8 cellular contexts compared by ENCODE assay signal in genomic region chr4:183659919-183660318, GRCh38. TPM values are rescaled to one million over a fixed set of nuclear protein-coding genes. Genes with fewer than 3 reads are reported as not detected.
A peak's percentile ranks its signal among the peaks of the same experiment; 100 is the strongest.
DNase-seq lines count a peak whose midpoint lies in the region; ATAC-seq and TF ChIP-seq lines count a peak whose summit lies in the region.

No MANE protein-coding gene starts in this region.

- CTCF ChIA-PET in BJ (lab: Yijun Ruan, JAX), result interaction anchor here (0.8 to 1.2 kb wide), 3 partner anchors 8 to 12 kb away, joined by 3 to 5 read pairs (median 4); no protein-coding TSS in a partner anchor

- peak overlapping the region; percentile 85 for H3K27ac ChIP-seq in caudate nucleus (ENCODE audit: low read depth, low read length)
- H3K27ac ChIP-seq in muscle layer of duodenum (ENCODE audit: low read length), result peak overlapping the region; percentile 96

- DNase-seq in BJ (ENCODE audit: low read depth), result no peak
- no peak for DNase-seq in Jurkat, Clone E6-1 (ENCODE audit: low read depth, low spot score)
- peak in 10 of 61 donors; percentile 0 to 22 (median 4) for DNase-seq in caudate nucleus (lab: John Stamatoyannopoulos, UW)
- DNase-seq in posterior vena cava (ENCODE audit: low spot score), result no peak

- intact Hi-C loops in posterior vena cava (cut with DNase I), result loop anchor here in 1 of 2 donors (5.0 kb wide), 1 partner anchor 158 kb away; no protein-coding TSS in a partner anchor

- ATAC-seq in HG02981 (IDR thresholded peaks at IDR 0.05; ENCODE audit: unreplicated experiment) (no peak), HG02798 (IDR thresholded peaks at IDR 0.05; ENCODE audit: poor library complexity, unreplicated experiment) (no peak), GM18909 (IDR thresholded peaks at IDR 0.05; ENCODE audit: poor library complexity, unreplicated experiment) (no peak)

- no peak for TF ChIP-seq CTCF in BJ (IDR thresholded peaks at IDR 0.05; ENCODE audit: insufficient read depth, low read depth, low read length)

- H3K9me3 ChIP-seq in muscle layer of duodenum (ENCODE audit: control insufficient read depth in 1 of 2, low read length in 2 of 2), result no peaks in the 10 kb centered on the region

- H3K4me1 ChIP-seq in muscle layer of duodenum (ENCODE audit: control insufficient read depth in 1 of 2, insufficient read depth in 2 of 2, low read length in 2 of 2), result peaks cover 8 to 14% of the 10 kb centered on the region in 2 donors

- POLR2A ChIA-PET in BJ (lab: Charles Lee), result interaction anchor here (0.5 to 1.0 kb wide), 2 partner anchors 216 to 848 kb away, joined by 3 to 5 read pairs; partner anchors contain the start of gene CDKN2AIP

- H3K4me3 ChIP-seq in BJ (ENCODE audit: low read depth, low read length) (peak overlapping the region; percentile 65), muscle layer of duodenum (ENCODE audit: low read depth in 1 of 2, low read length in 2 of 2) (peak overlapping the region; percentile 82 to 98)
- H3K4me3 ChIP-seq in Jurkat, Clone E6-1 (ENCODE audit: low read length), result peak overlapping the region; percentile 89

- H3K27me3 ChIP-seq in BJ (ENCODE audit: control insufficient read depth, insufficient read depth, low read length) (no peaks in the 10 kb centered on the region), muscle layer of duodenum (ENCODE audit: low read depth, low read length) (no peaks in the 10 kb centered on the region)

- H3K36me3 ChIP-seq in BJ (ENCODE audit: control insufficient read depth, insufficient read depth, low read length) (no peaks in the 10 kb centered on the region), muscle layer of duodenum (ENCODE audit: control insufficient read depth in 1 of 2, insufficient read depth in 2 of 2, low read length in 2 of 2) (peaks cover 7 to 11% of the 10 kb centered on the region in 2 donors)

RNA-seq across cellular contexts. Expression of gene TRAPPC11, which starts 0.8 kb away (rescaled TPM):
- polyA plus RNA-seq in BJ (2011; rRNA removed), result 21.2 and 38.3 TPM in 2 replicates
- 15.6 and 19.2 TPM in 2 replicates for polyA minus RNA-seq in BJ (2011; rRNA and poly(A)+ RNA removed)
- polyA plus RNA-seq in Jurkat, Clone E6-1 (2012; ENCODE audit: insufficient read depth, insufficient read length), result 27.2 TPM
- total RNA-seq in posterior vena cava, result 10 to 100 TPM; 35.1 to 36.7 TPM

RNA-seq across cellular contexts. Expression of gene RWDD4, which starts 0.9 kb away (rescaled TPM):
- polyA plus RNA-seq in BJ (2011; rRNA removed), result 5.2 and 13.0 TPM in 2 replicates
- polyA minus RNA-seq in BJ (2011; rRNA and poly(A)+ RNA removed), result 1.7 and 2.3 TPM in 2 replicates
- polyA plus RNA-seq in Jurkat, Clone E6-1 (2012; ENCODE audit: insufficient read depth, insufficient read length), result 33.2 TPM
- 10 to 100 TPM; 16.8 to 18.2 TPM for total RNA-seq in posterior vena cava
